ENCODE assay signal across 9 cellular contexts in the genomic region with DNA sequence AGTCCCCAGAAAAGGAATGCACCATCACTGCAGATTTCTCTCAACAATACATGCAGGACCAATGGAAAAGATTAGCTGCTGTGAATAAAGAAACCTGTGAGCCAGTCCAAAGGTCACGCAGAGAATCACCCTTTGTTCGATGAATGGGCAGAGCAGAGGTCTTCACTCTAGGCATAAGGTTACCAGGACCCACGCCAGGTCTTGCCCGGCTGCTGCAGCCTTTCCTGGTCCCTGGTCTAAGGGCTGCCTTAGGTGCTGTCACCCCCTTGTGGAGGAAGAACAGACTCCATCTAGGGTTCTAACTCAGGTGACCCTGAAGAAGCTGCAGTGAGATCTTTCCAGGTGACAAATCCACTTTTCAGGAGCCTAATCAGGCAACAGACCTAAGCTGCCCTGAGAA. TPM values are rescaled to one million over a fixed set of nuclear protein-coding genes. Genes with fewer than 3 reads are reported as not detected.
DNase-seq lines count a peak whose midpoint lies in the region; ATAC-seq, FAIRE-seq and TF ChIP-seq lines count a peak whose summit lies in the region.
"Had no signal": no experiment of that assay in that cellular context is flagged by ENCODE, and none has a peak within 500 bp of the region (broad histone marks: within the 10 kb centered on the region; RNA-seq: fewer than 3 reads in every experiment).

No MANE protein-coding gene starts in this region.

- DNase-seq in AG20443 (ENCODE audit: low spot score) (peak; percentile 38), GM10266 (ENCODE audit: extremely low spot score) (peak; percentile 52), OCI-LY7 (ENCODE audit: low spot score) (peak; percentile 54), bronchial epithelial cell (ENCODE audit: low read depth) (peak; percentile 61), HepG2 (ENCODE audit: low spot score) (peak; percentile 88), occipital lobe (lab: John Stamatoyannopoulos, UW) (no peak)

- H3K9ac ChIP-seq in HepG2 (ENCODE audit: insufficient read depth, low read depth, low read length) = no peak overlapping the region

- POLR2A ChIA-PET in OCI-LY7 (lab: Charles Lee) (no interaction called here), HepG2 (lab: Yijun Ruan, JAX) (interaction anchor here (1.2 kb wide), 1 partner anchor 29 kb away, joined by 4 read pairs; a partner anchor contains a TSS)

- no peaks in the 10 kb centered on the region for H4K20me1 ChIP-seq in OCI-LY7 (ENCODE audit: insufficient read depth, low read length)
- H4K20me1 ChIP-seq in HepG2 (ENCODE audit: insufficient read depth, low read length) = peaks cover 6% of the 10 kb centered on the region

- BruUV-seq in OCI-LY7 (replicated peaks; lab: Mats Ljungman, UMichigan) = no TSS peak
- BruUV-seq in HepG2 (replicated peaks; lab: Mats Ljungman, UMichigan) = no TSS peak

- TF ChIP-seq CTCF in GM10266 (IDR thresholded peaks at IDR 0.05; ENCODE audit: control insufficient read depth, insufficient read depth, low read depth, missing control alignments) (peak; percentile 43), OCI-LY7 (conservative IDR thresholded peaks at IDR 0.05; ENCODE audit: low read length) (peak; percentile 75), bronchial epithelial cell (IDR thresholded peaks at IDR 0.05; ENCODE audit: insufficient read depth, low read length, severe bottlenecking) (peak; percentile 70), HepG2 (CRISPR knock-in tag; IDR thresholded peaks at IDR 0.05) (peak; percentile 90)

- H3K36me3 ChIP-seq in OCI-LY7 (ENCODE audit: insufficient read depth, low read length) (peaks cover 69% of the 10 kb centered on the region), bronchial epithelial cell (ENCODE audit: control insufficient read depth, insufficient read depth, low read length) (peaks cover 32% of the 10 kb centered on the region), HepG2 (replicated peaks in 1 of 2; ENCODE audit: control insufficient read depth in 1 of 2, insufficient read depth in 2 of 2, low read length in 2 of 2) (peaks cover 21 to 45% of the 10 kb centered on the region in 2 experiments; a peak in 4 of 5 replicates)

- TF ChIP-seq EP300 in HepG2 (IDR thresholded peaks at IDR 0.05; ENCODE audit: low read depth in 2 of 2, low read length in 2 of 2) (no peak), HepG2 (CRISPR knock-in tag; IDR thresholded peaks at IDR 0.05; ENCODE audit: borderline replicate concordance) (no peak)

- FAIRE-seq in bronchial epithelial cell (lab: Jason Lieb, UNC) (peak; percentile 52), HepG2 (lab: Jason Lieb, UNC) (peak; percentile 81)
- FAIRE-seq: endometrium had no signal

- H3K79me2 ChIP-seq in OCI-LY7 (ENCODE audit: insufficient read depth, low read depth, low read length) = no peaks in the 10 kb centered on the region
- no peaks in the 10 kb centered on the region for H3K79me2 ChIP-seq in HepG2 (ENCODE audit: insufficient read depth, low read length)

- H3K9me2 ChIP-seq in OCI-LY7 (ENCODE audit: insufficient read depth, low read length) = no peaks in the 10 kb centered on the region

- H3K4me3 ChIP-seq in OCI-LY7 (ENCODE audit: low read depth, low read length, poor library complexity, severe bottlenecking) (no peak overlapping the region), bronchial epithelial cell (ENCODE audit: low read depth, low read length) (no peak overlapping the region), HepG2 (replicated peaks in 1 of 3; ENCODE audit: insufficient read depth in 1 of 3, low read depth in 2 of 3, low read length in 3 of 3) (no peak overlapping the region)

- peaks cover 11% of the 10 kb centered on the region for H3K4me1 ChIP-seq in OCI-LY7 (ENCODE audit: insufficient read depth, low read length, poor library complexity, severe bottlenecking)
- H3K4me1 ChIP-seq in HepG2 (ENCODE audit: insufficient read depth, low read length) = peaks cover 22% of the 10 kb centered on the region

- H3K27me3 ChIP-seq in bronchial epithelial cell (ENCODE audit: control insufficient read depth, insufficient read depth, low read length) = no peaks in the 10 kb centered on the region
- no peaks in the 10 kb centered on the region for H3K27me3 ChIP-seq in HepG2 (ENCODE audit: control insufficient read depth in 1 of 2, insufficient read depth in 2 of 2, low read length in 2 of 2)

- H3K9me3 ChIP-seq in OCI-LY7 (ENCODE audit: low read length) (no peaks in the 10 kb centered on the region), HepG2 (ENCODE audit: low read length) (no peaks in the 10 kb centered on the region)

- intact Hi-C loops in OCI-LY7 (cut with micrococcal nuclease; ENCODE audit: unreplicated experiment) (no loop called here), HepG2 (cut with micrococcal nuclease; ENCODE audit: unreplicated experiment) (loop anchor here (1.0 kb wide), 1 partner anchor 46 kb away; no protein-coding TSS in a partner anchor)

- H3K4me2 ChIP-seq in OCI-LY7 (ENCODE audit: low read length) (no peak overlapping the region), HepG2 (ENCODE audit: low read depth, low read length) (peak overlapping the region; percentile 5; the same call in 1 of the 2 replicates)

- no peak for TF ChIP-seq POLR2A in HepG2 (IDR thresholded peaks at IDR 0.05; ENCODE audit: insufficient read depth in 1 of 2, low read depth in 2 of 2, low read length in 2 of 2)

- in situ Hi-C loops in HepG2 (cut with HindIII; ENCODE audit: extremely low pct_ligation_motif_present, low pct_unique_long_range_greater_than_20kb) = loop anchor here (5.0 kb wide), 1 partner anchor 44 kb away; no protein-coding TSS in a partner anchor

- peak; percentile 70; the same call in 1 of the 2 replicates for TF ChIP-seq RAD21 in HepG2 (CRISPR knock-in tag; IDR thresholded peaks at IDR 0.05)

- CTCF ChIA-PET in OCI-LY7 (lab: Charles Lee; ENCODE audit: unreplicated experiment) (interaction anchor here (0.5 kb wide), 1 partner anchor 46 kb away, joined by 3 read pairs; no protein-coding TSS in a partner anchor), HepG2 (lab: Yijun Ruan, JAX; ENCODE audit: low intra/inter-chr PET ratio, low total read pairs) (interaction anchor here (1.3 to 1.6 kb wide), 3 partner anchors 45 to 488 kb away, joined by 5 to 8 read pairs (median 8); no protein-coding TSS in a partner anchor)

- WGBS in HepG2 (ENCODE audit: low lambda C conversion rate) = 8% methylated on average over 4 of the region's 4 CpGs

- ATAC-seq in HepG2 = peak; percentile 98
- ATAC-seq in GM21529 (IDR thresholded peaks at IDR 0.05; ENCODE audit: unreplicated experiment) = no peak
- ATAC-seq in GM19467 (IDR thresholded peaks at IDR 0.05; ENCODE audit: unreplicated experiment) = no peak

- H2AFZ ChIP-seq in OCI-LY7 (ENCODE audit: low read length) = no peak overlapping the region
- no peak overlapping the region for H2AFZ ChIP-seq in HepG2 (ENCODE audit: low read length)

- H3K27ac ChIP-seq in OCI-LY7 (ENCODE audit: low read depth, low read length, poor library complexity, severe bottlenecking) (no peak overlapping the region), HepG2 (ENCODE audit: extremely low read length, insufficient read depth, low read length) (peak overlapping the region; percentile 50)

RNA-seq across cellular contexts. Expression of a gene that starts 29.0 kb away (rescaled TPM):
- total RNA-seq in OCI-LY7 (2014; rRNA removed; shearing (Covaris generic)) = 152 and 247 TPM in 2 replicates
- 183 and 188 TPM in 2 replicates for total RNA-seq in OCI-LY7 (2022)
- 101 and 179 TPM in 2 replicates for total RNA-seq in bronchial epithelial cell
- total RNA-seq in HepG2 (2016; rRNA removed; fragmentation: Illumina TruSeq; extraction: Trizol) = 186 and 213 TPM in 2 replicates
- total RNA-seq in HepG2 (2016; cell fraction: cytosol; rRNA removed; fragmentation: Illumina TruSeq; extraction: Trizol; ENCODE audit: low read depth) = 229 and 281 TPM in 2 replicates
- total RNA-seq in HepG2 (2016; cell fraction: insoluble cytoplasmic fraction; rRNA removed; fragmentation: Illumina TruSeq; extraction: Trizol) = 181 and 200 TPM in 2 replicates
- 147 and 170 TPM in 2 replicates for total RNA-seq in HepG2 (2016; cell fraction: membrane; rRNA removed; fragmentation: Illumina TruSeq; extraction: Trizol)
- total RNA-seq in HepG2 (2016; cell fraction: nucleus; rRNA removed; fragmentation: Illumina TruSeq; extraction: Trizol) = 186 and 203 TPM in 2 replicates
- 64.0 and 71.5 TPM in 2 replicates for polyA plus RNA-seq in HepG2 (2011; rRNA removed)
- polyA plus RNA-seq in HepG2 (2011; cell fraction: cytosol; rRNA removed) = 60.2 and 65.1 TPM in 2 replicates
- polyA plus RNA-seq in HepG2 (2011; cell fraction: nucleus; rRNA removed) = 112 TPM in 2 replicates
- 74.7 and 106 TPM in 2 replicates for polyA plus RNA-seq in HepG2 (2012)
- 32.0 and 34.1 TPM in 2 replicates for polyA plus RNA-seq in HepG2 (2016; cell fraction: cytosol; fragmentation: Illumina TruSeq; extraction: Trizol; ENCODE audit: low read depth)
- 187 and 197 TPM in 2 replicates for polyA plus RNA-seq in HepG2 (2016; cell fraction: insoluble cytoplasmic fraction; fragmentation: Illumina TruSeq; extraction: Trizol; ENCODE audit: low read depth)
- polyA plus RNA-seq in HepG2 (2016; cell fraction: membrane; fragmentation: Illumina TruSeq; extraction: Trizol; ENCODE audit: low read depth) = 60.2 and 61.8 TPM in 2 replicates
- 171 and 202 TPM in 2 replicates for polyA plus RNA-seq in HepG2 (2016; cell fraction: nucleus; fragmentation: Illumina TruSeq; extraction: Trizol; ENCODE audit: insufficient read depth, low read depth)
- polyA minus RNA-seq in HepG2 (2011; rRNA and poly(A)+ RNA removed; ENCODE audit: low replicate concordance) = 61.7 and 117 TPM in 2 replicates
- polyA minus RNA-seq in HepG2 (2011; cell fraction: cytosol; rRNA and poly(A)+ RNA removed) = 46.9 and 61.0 TPM in 2 replicates
- 150 and 156 TPM in 2 replicates for polyA minus RNA-seq in HepG2 (2011; cell fraction: nucleus; rRNA and poly(A)+ RNA removed)
- 207 TPM for total RNA-seq in occipital lobe

RNA-seq across cellular contexts. Expression of a gene that starts 36.1 kb away (rescaled TPM):
- total RNA-seq in OCI-LY7 (2014; rRNA removed; shearing (Covaris generic)) = 58.3 and 62.4 TPM in 2 replicates
- total RNA-seq in OCI-LY7 (2022) = 88.8 and 92.6 TPM in 2 replicates
- 113 and 125 TPM in 2 replicates for total RNA-seq in bronchial epithelial cell
- total RNA-seq in HepG2 (2016; rRNA removed; fragmentation: Illumina TruSeq; extraction: Trizol) = 32.1 and 33.8 TPM in 2 replicates
- total RNA-seq in HepG2 (2016; cell fraction: cytosol; rRNA removed; fragmentation: Illumina TruSeq; extraction: Trizol; ENCODE audit: low read depth) = 6.6 and 6.8 TPM in 2 replicates
- 31.0 and 33.3 TPM in 2 replicates for total RNA-seq in HepG2 (2016; cell fraction: insoluble cytoplasmic fraction; rRNA removed; fragmentation: Illumina TruSeq; extraction: Trizol)
- 11.2 and 30.8 TPM in 2 replicates for total RNA-seq in HepG2 (2016; cell fraction: membrane; rRNA removed; fragmentation: Illumina TruSeq; extraction: Trizol)
- total RNA-seq in HepG2 (2016; cell fraction: nucleus; rRNA removed; fragmentation: Illumina TruSeq; extraction: Trizol) = 32.2 and 55.6 TPM in 2 replicates
- 47.0 and 51.1 TPM in 2 replicates for polyA plus RNA-seq in HepG2 (2011; rRNA removed)
- 24.8 and 30.7 TPM in 2 replicates for polyA plus RNA-seq in HepG2 (2011; cell fraction: cytosol; rRNA removed)
- 122 and 123 TPM in 2 replicates for polyA plus RNA-seq in HepG2 (2011; cell fraction: nucleus; rRNA removed)
- polyA plus RNA-seq in HepG2 (2012) = 27.1 and 55.0 TPM in 2 replicates
- polyA plus RNA-seq in HepG2 (2016; cell fraction: cytosol; fragmentation: Illumina TruSeq; extraction: Trizol; ENCODE audit: low read depth) = 5.3 and 6.3 TPM in 2 replicates
- polyA plus RNA-seq in HepG2 (2016; cell fraction: insoluble cytoplasmic fraction; fragmentation: Illumina TruSeq; extraction: Trizol; ENCODE audit: low read depth) = 28.8 and 29.1 TPM in 2 replicates
- 8.7 and 27.3 TPM in 2 replicates for polyA plus RNA-seq in HepG2 (2016; cell fraction: membrane; fragmentation: Illumina TruSeq; extraction: Trizol; ENCODE audit: low read depth)
- 59.1 and 103 TPM in 2 replicates for polyA plus RNA-seq in HepG2 (2016; cell fraction: nucleus; fragmentation: Illumina TruSeq; extraction: Trizol; ENCODE audit: insufficient read depth, low read depth)
- 27.7 and 54.6 TPM in 2 replicates for polyA minus RNA-seq in HepG2 (2011; rRNA and poly(A)+ RNA removed; ENCODE audit: low replicate concordance)
- polyA minus RNA-seq in HepG2 (2011; cell fraction: cytosol; rRNA and poly(A)+ RNA removed) = 18.4 and 22.4 TPM in 2 replicates
- polyA minus RNA-seq in HepG2 (2011; cell fraction: nucleus; rRNA and poly(A)+ RNA removed) = 55.0 and 56.3 TPM in 2 replicates
- total RNA-seq in occipital lobe = 35.7 TPM
